In genomic region chr2:117941693-117942092, GRCh38 we compare ENCODE assay signal across 24 cellular contexts.
"Had no signal": no experiment of that assay in that cellular context is flagged by ENCODE, and none has a peak within 500 bp of the region (broad histone marks: within the 10 kb centered on the region; RNA-seq: fewer than 3 reads in every experiment).

No MANE protein-coding gene starts in this region.

- H3K4me3 ChIP-seq: coronary artery, esophagus squamous epithelium, left lung, right lobe of liver, thoracic aorta, transverse colon, vagina had no signal

- H3K9ac ChIP-seq: parathyroid adenoma had no signal

- H3K79me2 ChIP-seq: parathyroid adenoma had no signal

- ATAC-seq: left cardiac atrium; left lung; naive thymus-derived CD8-positive, alpha-beta T cell; right lobe of liver; stimulated activated memory B cell treated with anti-CD40 and anti-IgM and Interleukin-4, amounts not matched to agents 10 μg/mL and 1 μg/mL and 100 μg/mL, for 72 hours; stimulated activated naive CD8-positive, alpha-beta T cell treated with anti-CD3 and anti-CD28 coated beads, Interleukin-15, Interleukin-2, amounts not matched to agents 100 U/mL and 50 U/mL, for 24 hours had no signal

- H2AFZ ChIP-seq: parathyroid adenoma had no signal

- H3K27ac ChIP-seq: coronary artery, esophagus squamous epithelium, left lung, parathyroid adenoma, right lobe of liver, thoracic aorta, transverse colon, vagina had no signal

- H3K4me1 Mint-ChIP-seq: mesothelial cell of epicardium; stimulated activated memory B cell treated with anti-CD40 and anti-IgM and Interleukin-4, amounts not matched to agents 10 μg/mL and 1 μg/mL and 100 μg/mL, for 72 hours had no signal

- H3K4me3 Mint-ChIP-seq: mesothelial cell of epicardium; naive thymus-derived CD8-positive, alpha-beta T cell; nephron progenitor cell; stimulated activated memory B cell treated with anti-CD40 and anti-IgM and Interleukin-4, amounts not matched to agents 10 μg/mL and 1 μg/mL and 100 μg/mL, for 72 hours had no signal

- H3K27me3 Mint-ChIP-seq: naive thymus-derived CD8-positive, alpha-beta T cell; progenitor cell of endocrine pancreas; stimulated activated memory B cell treated with anti-CD40 and anti-IgM and Interleukin-4, amounts not matched to agents 10 μg/mL and 1 μg/mL and 100 μg/mL, for 72 hours had no signal

- H3K4me1 ChIP-seq: esophagus squamous epithelium, left lung, parathyroid adenoma, right lobe of liver, transverse colon, vagina had no signal

- H3K9me3 Mint-ChIP-seq: mesothelial cell of epicardium; naive thymus-derived CD8-positive, alpha-beta T cell; nephron progenitor cell; stimulated activated memory B cell treated with anti-CD40 and anti-IgM and Interleukin-4, amounts not matched to agents 10 μg/mL and 1 μg/mL and 100 μg/mL, for 72 hours had no signal

- DNase-seq: dermis blood vessel endothelial cell; effector memory CD4-positive, alpha-beta T cell; erythroblast; esophagus squamous epithelium; head of caudate nucleus; kidney; left cardiac atrium; left lung; mesenchymal stem cell; naive thymus-derived CD8-positive, alpha-beta T cell; nephron progenitor cell; occipital lobe; right lobe of liver; stimulated activated CD4-positive, alpha-beta T cell treated with anti-CD3 and anti-CD28 coated beads, Interleukin-2, amount 100 ng/mL, for 24 hours; stimulated activated CD4-positive, alpha-beta T cell treated with anti-CD3 and anti-CD28 coated beads, Interleukin-4, amount 100 ng/mL, for 24 hours; stimulated activated naive CD8-positive, alpha-beta T cell treated with anti-CD3 and anti-CD28 coated beads, Interleukin-15, Interleukin-2, amounts not matched to agents 100 U/mL and 50 U/mL, for 24 hours; transverse colon had no signal

- H3K27ac Mint-ChIP-seq: mesothelial cell of epicardium; progenitor cell of endocrine pancreas; stimulated activated memory B cell treated with anti-CD40 and anti-IgM and Interleukin-4, amounts not matched to agents 10 μg/mL and 1 μg/mL and 100 μg/mL, for 72 hours had no signal

- H3K9me3 ChIP-seq: esophagus squamous epithelium, left lung, right lobe of liver, thoracic aorta, transverse colon, vagina had no signal

- H3K27me3 ChIP-seq: esophagus squamous epithelium, left lung, right lobe of liver, transverse colon, vagina had no signal
